In the genomic region with DNA sequence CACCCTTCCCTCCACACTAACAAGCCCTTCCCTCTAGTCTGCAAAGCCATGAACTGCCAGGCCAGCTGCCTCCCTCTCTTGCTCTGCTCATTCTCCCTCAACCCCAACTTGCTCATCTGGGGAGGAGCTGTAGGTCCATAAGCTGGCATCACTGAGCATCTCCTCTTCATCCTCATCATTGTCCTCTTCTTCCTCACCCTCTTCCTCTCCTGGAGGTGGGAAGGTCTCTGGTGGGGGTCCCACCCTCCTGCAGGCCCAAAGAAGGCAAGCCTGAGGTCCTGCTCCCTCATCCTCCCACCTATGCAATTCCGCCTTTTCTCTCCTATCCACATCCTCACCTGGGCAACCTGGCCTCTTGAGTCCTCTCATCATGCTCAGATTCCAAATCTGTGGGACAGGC, we compare ENCODE assay signal across 17 cellular contexts. TPM values are rescaled to one million over a fixed set of nuclear protein-coding genes. Genes with fewer than 3 reads are reported as not detected.
A peak's percentile ranks its signal among the peaks of the same experiment; 100 is the strongest.
DNase-seq lines count a peak whose midpoint lies in the region; ATAC-seq lines count a peak whose summit lies in the region.
"Had no signal": no experiment of that assay in that cellular context is flagged by ENCODE, and none has a peak within 500 bp of the region (broad histone marks: within the 10 kb centered on the region; RNA-seq: fewer than 3 reads in every experiment).

No MANE protein-coding gene starts in this region.

- peak overlapping the region; percentile 93 for H3K4me3 Mint-ChIP-seq in activated naive CD4-positive, alpha-beta T cell treated with anti-CD3 and anti-CD28 coated beads, Interleukin-2, amount 50 U/mL, for 24 hours
- H3K4me3 Mint-ChIP-seq in activated CD4-positive, alpha-beta memory T cell treated with anti-CD3 and anti-CD28 coated beads for 36 hours: no peak overlapping the region
- H3K4me3 Mint-ChIP-seq in immature natural killer cell: peak overlapping the region in 3 of 5 donors; percentile 7 to 46 (median 18)

- H3K27ac Mint-ChIP-seq in activated naive CD4-positive, alpha-beta T cell treated with anti-CD3 and anti-CD28 coated beads, Interleukin-2, amount 50 U/mL, for 24 hours: peak overlapping the region; percentile 56
- H3K27ac Mint-ChIP-seq in activated CD4-positive, alpha-beta memory T cell treated with anti-CD3 and anti-CD28 coated beads for 36 hours: peak overlapping the region; percentile 30
- H3K27ac Mint-ChIP-seq in immature natural killer cell: peak overlapping the region in 4 of 6 donors; percentile 1 to 77 (median 60)

- peaks cover 27% of the 10 kb centered on the region for H3K4me1 Mint-ChIP-seq in activated naive CD4-positive, alpha-beta T cell treated with anti-CD3 and anti-CD28 coated beads, Interleukin-2, amount 50 U/mL, for 24 hours
- peaks cover 30% of the 10 kb centered on the region for H3K4me1 Mint-ChIP-seq in activated CD4-positive, alpha-beta memory T cell treated with anti-CD3 and anti-CD28 coated beads for 36 hours (ENCODE audit: low read depth)
- peaks cover 27 to 36% of the 10 kb centered on the region in 2 donors for H3K4me1 Mint-ChIP-seq in immature natural killer cell

- CTCF ChIA-PET in activated CD4-positive, alpha-beta memory T cell treated with anti-CD3 and anti-CD28 coated beads for 36 hours (lab: Charles Lee): no interaction called here

- H3K36me3 Mint-ChIP-seq in activated naive CD4-positive, alpha-beta T cell treated with anti-CD3 and anti-CD28 coated beads, Interleukin-2, amount 50 U/mL, for 24 hours: peaks cover 2% of the 10 kb centered on the region
- peaks cover 22% of the 10 kb centered on the region for H3K36me3 Mint-ChIP-seq in activated CD4-positive, alpha-beta memory T cell treated with anti-CD3 and anti-CD28 coated beads for 36 hours
- H3K36me3 Mint-ChIP-seq in immature natural killer cell: no peaks in the 10 kb centered on the region

- no peak for DNase-seq in activated naive CD4-positive, alpha-beta T cell treated with Interleukin-2 at 50 U/mL for 16 hours
- DNase-seq in activated CD4-positive, alpha-beta memory T cell treated with anti-CD3 and anti-CD28 coated beads for 36 hours: no peak
- DNase-seq in immature natural killer cell (no peak), DMS79 (lab: John Stamatoyannopoulos, UW) (no peak), OCI-M2 (lab: John Stamatoyannopoulos, UW; ENCODE audit: unreplicated experiment) (no peak)
- DNase-seq: ACHN; activated CD4-positive, alpha-beta T cell treated with anti-CD3 and anti-CD28 coated beads, Interleukin-2, amount 50 U/mL, for 1 hour; amniotic stem cell; foreskin keratinocyte; hippocampal formation; KBM-7; NCI-H2029; NCI-H446 treated with DMSO at 0.1 percent for 48 hours; RPMI8226 had no signal

- H3K27me3 Mint-ChIP-seq in activated naive CD4-positive, alpha-beta T cell treated with anti-CD3 and anti-CD28 coated beads, Interleukin-2, amount 50 U/mL, for 24 hours: no peaks in the 10 kb centered on the region
- no peaks in the 10 kb centered on the region for H3K27me3 Mint-ChIP-seq in activated CD4-positive, alpha-beta memory T cell treated with anti-CD3 and anti-CD28 coated beads for 36 hours
- H3K27me3 Mint-ChIP-seq in immature natural killer cell (ENCODE audit: low read depth in 3 of 3): peaks cover 12 to 22% (median 16%) of the 10 kb centered on the region in 3 donors

- POLR2A ChIA-PET in activated CD4-positive, alpha-beta memory T cell treated with anti-CD3 and anti-CD28 coated beads for 36 hours (lab: Charles Lee): no interaction called here

- no peaks in the 10 kb centered on the region for H3K9me3 Mint-ChIP-seq in activated naive CD4-positive, alpha-beta T cell treated with anti-CD3 and anti-CD28 coated beads, Interleukin-2, amount 50 U/mL, for 24 hours
- H3K9me3 Mint-ChIP-seq in activated CD4-positive, alpha-beta memory T cell treated with anti-CD3 and anti-CD28 coated beads for 36 hours: no peaks in the 10 kb centered on the region
- H3K9me3 Mint-ChIP-seq in immature natural killer cell: no peaks in the 10 kb centered on the region

- ATAC-seq in GM21367 (IDR thresholded peaks at IDR 0.05; ENCODE audit: unreplicated experiment) (no peak), GM21576 (IDR thresholded peaks at IDR 0.05; ENCODE audit: unreplicated experiment) (no peak)
- ATAC-seq: foreskin keratinocyte had no signal

- intact Hi-C loops in activated CD4-positive, alpha-beta memory T cell treated with anti-CD3 and anti-CD28 coated beads for 36 hours (cut with micrococcal nuclease): no loop called here

RNA-seq across cellular contexts. Expression of gene ZNF692, which starts 2.7 kb away (rescaled TPM):
- 10 to 100 TPM; 60.4 to 65.9 TPM for total RNA-seq in activated CD4-positive, alpha-beta memory T cell treated with anti-CD3 and anti-CD28 coated beads for 36 hours
- polyA plus RNA-seq in immature natural killer cell: 10 to 100 TPM in 1 of 3 donors, 1 to 10 TPM in 2; 5.5 to 11.0 (median 7.7) TPM

RNA-seq across cellular contexts. Expression of gene ZNF672, which starts 18.2 kb away (rescaled TPM):
- 10 to 100 TPM; 50.3 to 51.4 TPM for total RNA-seq in activated CD4-positive, alpha-beta memory T cell treated with anti-CD3 and anti-CD28 coated beads for 36 hours
- 10 to 100 TPM; 17.1 to 36.9 (median 29.3) TPM for polyA plus RNA-seq in immature natural killer cell

RNA-seq across cellular contexts. Expression of gene SH3BP5L, which starts 30.5 kb away (rescaled TPM):
- total RNA-seq in activated CD4-positive, alpha-beta memory T cell treated with anti-CD3 and anti-CD28 coated beads for 36 hours: 10 to 100 TPM; 19.7 to 19.9 TPM
- polyA plus RNA-seq in immature natural killer cell: 1 to 10 TPM in 2 of 3 donors, under 1 TPM in 1; 0.46 to 5.9 (median 3.2) TPM

RNA-seq across cellular contexts. Expression of gene PGBD2, which starts 49.9 kb away (rescaled TPM):
- 1 to 10 TPM; 4.2 to 4.3 TPM for total RNA-seq in activated CD4-positive, alpha-beta memory T cell treated with anti-CD3 and anti-CD28 coated beads for 36 hours
- 10 to 100 TPM in 1 of 3 donors, 1 to 10 TPM in 2; 6.7 to 12.4 (median 9.3) TPM for polyA plus RNA-seq in immature natural killer cell
